9 cellular contexts compared by ENCODE assay signal in the genomic region with DNA sequence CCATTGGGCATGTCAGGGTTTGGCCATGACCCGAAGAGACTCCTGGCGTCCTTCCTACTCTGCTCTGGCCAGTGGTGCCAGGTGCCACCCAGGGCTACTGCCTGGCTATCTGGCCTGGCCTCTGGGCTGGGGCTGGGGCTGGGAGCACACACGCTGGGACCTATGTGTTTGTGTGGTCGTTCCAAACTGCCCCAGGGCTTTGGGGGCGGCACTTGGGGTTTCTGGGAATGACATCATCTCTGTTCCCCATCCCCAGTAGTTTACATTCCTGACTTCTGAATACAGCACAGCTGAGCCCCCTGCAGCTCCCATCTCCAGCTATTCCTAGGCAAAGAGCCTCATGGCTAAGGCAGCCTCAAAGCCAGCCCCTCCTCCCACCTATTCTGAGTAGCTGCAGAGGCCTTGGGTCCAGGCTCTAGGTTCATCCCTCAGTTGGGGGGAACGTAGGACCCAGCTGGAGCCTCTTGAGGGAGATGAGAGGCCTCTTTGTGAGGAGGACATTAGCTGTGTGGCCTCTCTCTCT. TPM values are rescaled to one million over a fixed set of nuclear protein-coding genes. Genes with fewer than 3 reads are reported as not detected.
A peak's percentile ranks its signal among the peaks of the same experiment; 100 is the strongest.
DNase-seq lines count a peak whose midpoint lies in the region; ATAC-seq and TF ChIP-seq lines count a peak whose summit lies in the region.
"Had no signal": no experiment of that assay in that cellular context is flagged by ENCODE, and none has a peak within 500 bp of the region (broad histone marks: within the 10 kb centered on the region; RNA-seq: fewer than 3 reads in every experiment).

No MANE protein-coding gene starts in this region.

- H3K9me3 ChIP-seq in H9 (ENCODE audit: control insufficient read depth, low read depth, low read length), result no peaks in the 10 kb centered on the region
- H3K9me3 ChIP-seq in spleen, result no peaks in the 10 kb centered on the region

- no peak overlapping the region for H2AK5ac ChIP-seq in H9 (ENCODE audit: insufficient read length, low read length)

- no peak overlapping the region for H3T11ph ChIP-seq in H9 (ENCODE audit: low read length)

- no peak overlapping the region for H2AFZ ChIP-seq in H9 (ENCODE audit: low read length)

- H2BK5ac ChIP-seq in H9 (ENCODE audit: insufficient read length, low read length), result no peak overlapping the region

- H3K4me1 ChIP-seq in H9 (ENCODE audit: insufficient read depth, low read length) (peaks cover 9% of the 10 kb centered on the region; the same call in 1 of the 2 replicates), spleen (peaks cover 18 to 99% (median 80%) of the 10 kb centered on the region in 6 donors)

- H3K4me3 ChIP-seq in brain microvascular endothelial cell (ENCODE audit: low read depth, low read length) (no peak overlapping the region), spleen (no peak overlapping the region)

- TF ChIP-seq CTCF in H9 (conservative IDR thresholded peaks at IDR 0.05), result no peak
- no peak for TF ChIP-seq CTCF in brain microvascular endothelial cell (IDR thresholded peaks at IDR 0.05; ENCODE audit: low read depth, low read length, missing control alignments)
- no peak for TF ChIP-seq CTCF in spleen (IDR thresholded peaks at IDR 0.05 in 8 of 11, conservative IDR thresholded peaks at IDR 0.05 in 3 of 11)

- H3K9ac ChIP-seq in H9 (ENCODE audit: extremely low read depth, insufficient read length, low read length), result no peak overlapping the region

- intact Hi-C loops in spleen (cut with DNase I; ENCODE audit: low total_unique reads), result no loop called here

- H3K27ac Mint-ChIP-seq in H9, result peak overlapping the region; percentile 89 to 99 (median 90)

- H3K14ac ChIP-seq in H9 (ENCODE audit: insufficient read depth, low read length), result no peak overlapping the region

- WGBS in H9 (ENCODE audit: extremely low coverage, insufficient read length, low lambda C conversion rate), result no CpG with 5 or more reads among the region's 6 CpGs
- 38 to 75% (median 70%) methylated on average over 1 to 6 of the region's 6 CpGs for WGBS in spleen, 5 donors

- no peak overlapping the region for H3K56ac ChIP-seq in H9 (ENCODE audit: insufficient read length, low read depth, low read length)

- no peak overlapping the region for H2BK120ac ChIP-seq in H9 (ENCODE audit: low read depth, low read length, poor library complexity, severe bottlenecking)

- no peak overlapping the region for H2BK20ac ChIP-seq in H9 (ENCODE audit: low read depth, low read length, poor library complexity, severe bottlenecking)

- no peaks in the 10 kb centered on the region for H3K27me3 Mint-ChIP-seq in H9 (ENCODE audit: low read depth)

- H3K79me1 ChIP-seq in H9 (ENCODE audit: insufficient read depth, low read depth, low read length, poor library complexity, severe bottlenecking), result no peaks in the 10 kb centered on the region

- H2BK12ac ChIP-seq in H9 (ENCODE audit: insufficient read length, low read depth, low read length), result no peak overlapping the region

- no peak overlapping the region; a peak in 2 of 5 replicates for H3K4me3 Mint-ChIP-seq in H9

- no peaks in the 10 kb centered on the region for H3K9me3 Mint-ChIP-seq in H9

- no peaks in the 10 kb centered on the region for H4K20me1 ChIP-seq in H9 (ENCODE audit: control insufficient read depth, insufficient read depth, insufficient read length)

- H3K79me2 ChIP-seq in H9 (ENCODE audit: insufficient read depth, low read length), result no peaks in the 10 kb centered on the region

- TF ChIP-seq POLR2A in spleen (IDR thresholded peaks at IDR 0.05), result no peak

- peaks cover 10 to 26% (median 26%) of the 10 kb centered on the region in 3 experiments for H3K36me3 Mint-ChIP-seq in H9 (ENCODE audit: insufficient read depth in 1 of 3, low read depth in 3 of 3)

- peaks cover 30% of the 10 kb centered on the region for H3K36me3 ChIP-seq in brain microvascular endothelial cell (replicated peaks)
- peaks cover 6 to 97% (median 61%) of the 10 kb centered on the region in 6 donors for H3K36me3 ChIP-seq in spleen

- H4K5ac ChIP-seq in H9 (ENCODE audit: insufficient read length, low read depth, low read length), result no peak overlapping the region

- DNase-seq in H9, result peak; percentile 84
- DNase-seq in brain microvascular endothelial cell, result peak; percentile 80
- DNase-seq in inferior parietal cortex (ENCODE audit: extremely low spot score), result peak; percentile 57
- DNase-seq in spleen, result no peak
- no peak for DNase-seq in GM19238 (ENCODE audit: insufficient read length, low spot score)
- no peak for DNase-seq in cerebellum (ENCODE audit: low spot score)
- DNase-seq: NCI-H1092 had no signal

- H3K18ac ChIP-seq in H9 (ENCODE audit: insufficient read length, low read depth, low read length), result no peak overlapping the region

- in situ Hi-C loops in brain microvascular endothelial cell (cut with HindIII; ENCODE audit: low pct_ligation_motif_present, low sequenced_read_pairs), result no loop called here

- H4K91ac ChIP-seq in H9 (ENCODE audit: insufficient read length, low read depth, low read length), result no peak overlapping the region

- no peak overlapping the region for H3K4ac ChIP-seq in H9 (ENCODE audit: low read depth, low read length)

- H3K23ac ChIP-seq in H9 (ENCODE audit: insufficient read length, low read depth, low read length), result no peak overlapping the region

- no peaks in the 10 kb centered on the region for H3K23me2 ChIP-seq in H9 (ENCODE audit: insufficient read length, low read depth, low read length, poor library complexity, severe bottlenecking)

- H3K4me1 Mint-ChIP-seq in H9, result peaks cover 37 to 46% of the 10 kb centered on the region in 2 experiments

- H4K8ac ChIP-seq in H9 (replicated peaks; ENCODE audit: insufficient read length, low read depth, low read length), result no peak overlapping the region

- H3K27me3 ChIP-seq in H9 (ENCODE audit: insufficient read depth, low read length) (no peaks in the 10 kb centered on the region), brain microvascular endothelial cell (replicated peaks) (no peaks in the 10 kb centered on the region), spleen (replicated peaks in 1 of 7) (no peaks in the 10 kb centered on the region)

- no peak overlapping the region for H3K4me2 ChIP-seq in H9 (ENCODE audit: insufficient read depth, insufficient read length, low read length)

- no peak overlapping the region for H2BK15ac ChIP-seq in H9 (ENCODE audit: low read depth, low read length)

- ATAC-seq in GM19324 (IDR thresholded peaks at IDR 0.05; ENCODE audit: low FRiP score, unreplicated experiment) (no peak), HG02981 (IDR thresholded peaks at IDR 0.05; ENCODE audit: unreplicated experiment) (no peak)

- H3K27ac ChIP-seq in H9 (ENCODE audit: insufficient read length, low read depth, low read length), result no peak overlapping the region
- peak overlapping the region; percentile 61 for H3K27ac ChIP-seq in brain microvascular endothelial cell
- H3K27ac ChIP-seq in spleen, result peak overlapping the region; percentile 29 to 99 (median 80)

RNA-seq across cellular contexts. Expression of a gene that starts 24.3 kb away (rescaled TPM):
- total RNA-seq in H9 (2021) (16.6 and 18.1 TPM in 2 replicates), spleen (100 to 1,000 TPM; 124 to 249 (median 156) TPM), cerebellum (9.1 TPM)
- 100 to 1,000 TPM in 1 of 3 donors, 10 to 100 TPM in 2; 33.9 to 130 (median 40.3) TPM for polyA plus RNA-seq in spleen

RNA-seq across cellular contexts. Expression of a gene that starts 40.6 kb away (rescaled TPM):
- total RNA-seq in H9 (2021) (64.0 and 74.4 TPM in 2 replicates), spleen (10 to 100 TPM in 1 of 7 donors, 1 to 10 TPM in 6; 3.8 to 10.3 (median 6.6) TPM), cerebellum (5.3 TPM)
- 1 to 10 TPM; 5.9 to 7.9 (median 7.7) TPM for polyA plus RNA-seq in spleen

RNA-seq across cellular contexts. Expression of a gene that starts 45.6 kb away (rescaled TPM):
- total RNA-seq in H9 (2021) (3.7 TPM in 2 replicates), spleen (10 to 100 TPM; 20.7 to 71.1 (median 48.2) TPM), cerebellum (12.2 TPM)
- 10 to 100 TPM in 2 of 3 donors, 1 to 10 TPM in 1; 5.7 to 19.9 (median 11.7) TPM for polyA plus RNA-seq in spleen

Comparison
In these comparisons a context has a peak if more than half of its experiments do, and no peak if none do; other contexts are left out.
1. DNase-seq: peak in H9 (single experiment), brain microvascular endothelial cell (single experiment) and inferior parietal cortex (single experiment); none in spleen (single experiment), GM19238 (single experiment) and cerebellum (single experiment).